Comparison of ENCODE assay signal across 1 cellular context in genomic region chr2:12073217-12073852, GRCh38.
TF ChIP-seq lines count a peak whose summit lies in the region.

No MANE protein-coding gene starts in this region.

TF ChIP-seq in SK-N-SH treated with all-trans-retinoic acid at 6 μM for 48 hours, 23 proteins besides CTCF, POLR2A, EP300 and RAD21 (continued from another document):
- TF ChIP-seq CREB5 (CRISPR knock-in tag; IDR thresholded peaks at IDR 0.05; ENCODE audit: low read depth) (no peak), ESRRG (CRISPR knock-in tag; IDR thresholded peaks at IDR 0.05) (no peak), GLIS3 (CRISPR knock-in tag; IDR thresholded peaks at IDR 0.05) (no peak), POU6F1 (CRISPR knock-in tag; IDR thresholded peaks at IDR 0.05; ENCODE audit: borderline replicate concordance, low read depth) (no peak), TOX (CRISPR knock-in tag; IDR thresholded peaks at IDR 0.05; ENCODE audit: borderline replicate concordance) (no peak), PATZ1 (CRISPR knock-in tag; IDR thresholded peaks at IDR 0.05; ENCODE audit: borderline replicate concordance) (no peak), ZNF70 (CRISPR knock-in tag; IDR thresholded peaks at IDR 0.05) (no peak), ZNF565 (CRISPR knock-in tag; conservative IDR thresholded peaks at IDR 0.05; ENCODE audit: low read depth) (no peak), TSHZ2 (CRISPR knock-in tag; IDR thresholded peaks at IDR 0.05) (no peak)
